ENCODE assay signal across 10 cellular contexts in genomic region chr15:96052572-96053038, GRCh38.
A peak's percentile ranks its signal among the peaks of the same experiment; 100 is the strongest.
DNase-seq lines count a peak whose midpoint lies in the region; ATAC-seq and TF ChIP-seq lines count a peak whose summit lies in the region.
"Had no signal": no experiment of that assay in that cellular context is flagged by ENCODE, and none has a peak within 500 bp of the region (broad histone marks: within the 10 kb centered on the region; RNA-seq: fewer than 3 reads in every experiment).

No MANE protein-coding gene starts in this region.

- H4K20me1 ChIP-seq in neural progenitor cell (ENCODE audit: low read depth) = no peaks in the 10 kb centered on the region

- peaks cover 9% of the 10 kb centered on the region for H3K27me3 Mint-ChIP-seq in neural progenitor cell (ENCODE audit: insufficient read depth, low read depth)
- peaks cover 59% of the 10 kb centered on the region for H3K27me3 Mint-ChIP-seq in stimulated activated naive CD8-positive, alpha-beta T cell treated with anti-CD3 and anti-CD28 coated beads, Interleukin-15, amount 100 ng/mL, for 72 hours

- H3K27me3 ChIP-seq in RWPE2 (ENCODE audit: insufficient read depth, poor library complexity, severe bottlenecking) = no peaks in the 10 kb centered on the region
- peaks cover 0 to 44% (median 0%) of the 10 kb centered on the region in 7 donors for H3K27me3 ChIP-seq in heart right ventricle
- peaks cover 17% of the 10 kb centered on the region for H3K27me3 ChIP-seq in neural progenitor cell
- H3K27me3 ChIP-seq: SJSA1 had no signal

- H3K9me3 Mint-ChIP-seq in neural progenitor cell = peaks cover 6% of the 10 kb centered on the region
- no peaks in the 10 kb centered on the region for H3K9me3 Mint-ChIP-seq in stimulated activated naive CD8-positive, alpha-beta T cell treated with anti-CD3 and anti-CD28 coated beads, Interleukin-15, amount 100 ng/mL, for 72 hours

- peaks cover 35% of the 10 kb centered on the region for H3F3A ChIP-seq in neural progenitor cell (ENCODE audit: low read depth)

- WGBS in heart right ventricle, 2 donors = 62 to 71% methylated on average over 19 of the region's 19 CpGs

- peak overlapping the region; percentile 15; the same call in 1 of the 2 replicates for H3K4me3 ChIP-seq in GM08714 (ENCODE audit: low read length)
- H3K4me3 ChIP-seq in RWPE2 (ENCODE audit: severe bottlenecking) = peak overlapping the region; percentile 15
- H3K4me3 ChIP-seq in heart right ventricle = peak overlapping the region in 8 of 10 donors; percentile 20 to 40 (median 38)
- H3K4me3 ChIP-seq in neural progenitor cell = peak overlapping the region; percentile 39
- H3K4me3 ChIP-seq: SJSA1 had no signal

- H3K4me1 ChIP-seq in RWPE2 (ENCODE audit: insufficient read depth, poor library complexity, severe bottlenecking) = peaks cover 5% of the 10 kb centered on the region
- H3K4me1 ChIP-seq in heart right ventricle = peaks cover 4 to 36% (median 26%) of the 10 kb centered on the region in 9 donors
- peaks cover 39% of the 10 kb centered on the region for H3K4me1 ChIP-seq in neural progenitor cell

- no peaks in the 10 kb centered on the region for H3K79me2 ChIP-seq in neural progenitor cell (ENCODE audit: low read depth)

- H3K27ac ChIP-seq in RWPE2 (ENCODE audit: poor library complexity, severe bottlenecking) (no peak overlapping the region), heart right ventricle (peak overlapping the region; percentile 48 to 84 (median 72)), neural progenitor cell (no peak overlapping the region)
- H3K27ac ChIP-seq: SJSA1 had no signal

- H3K36me3 ChIP-seq in RWPE2 (ENCODE audit: low read depth) (no peaks in the 10 kb centered on the region), heart right ventricle (no peaks in the 10 kb centered on the region), neural progenitor cell (no peaks in the 10 kb centered on the region)
- H3K36me3 ChIP-seq: SJSA1 had no signal

- peak overlapping the region; percentile 81 for H3K4me2 ChIP-seq in neural progenitor cell

- peak overlapping the region; percentile 81 for H3K4me3 Mint-ChIP-seq in neural progenitor cell
- peak overlapping the region in 1 of 2 donors; percentile 21 for H3K4me3 Mint-ChIP-seq in stimulated activated naive CD8-positive, alpha-beta T cell treated with anti-CD3 and anti-CD28 coated beads, Interleukin-15, amount 100 ng/mL, for 72 hours

- intact Hi-C loops in heart right ventricle (cut with DNase I) = loop anchor here in 1 of 10 donors (10.0 kb wide), 1 partner anchor 282 kb away; the partner anchor contains the start of gene NR2F2

- H3K27ac Mint-ChIP-seq in neural progenitor cell = no peak overlapping the region
- H3K27ac Mint-ChIP-seq in stimulated activated naive CD8-positive, alpha-beta T cell treated with anti-CD3 and anti-CD28 coated beads, Interleukin-15, amount 100 ng/mL, for 72 hours = no peak overlapping the region

- peaks cover 43% of the 10 kb centered on the region for H3K4me1 Mint-ChIP-seq in neural progenitor cell
- H3K4me1 Mint-ChIP-seq in stimulated activated naive CD8-positive, alpha-beta T cell treated with anti-CD3 and anti-CD28 coated beads, Interleukin-15, amount 100 ng/mL, for 72 hours = no peaks in the 10 kb centered on the region

- H2AFZ ChIP-seq in neural progenitor cell (replicated peaks) = no peak overlapping the region

- H3K9ac ChIP-seq in neural progenitor cell = no peak overlapping the region

- H3K9me3 ChIP-seq in RWPE2 (ENCODE audit: severe bottlenecking) (no peaks in the 10 kb centered on the region), heart right ventricle (peaks cover 0 to 6% (median 0%) of the 10 kb centered on the region in 11 donors), neural progenitor cell (ENCODE audit: low read depth) (no peaks in the 10 kb centered on the region)
- H3K9me3 ChIP-seq: SJSA1 had no signal

- ATAC-seq in RWPE2 (ENCODE audit: low read depth) (peak; percentile 27; the same call in 2 of the 3 replicates), heart right ventricle (peak in 6 of 8 donors; percentile 55 to 74 (median 67)), HG02870 (IDR thresholded peaks at IDR 0.05; ENCODE audit: unreplicated experiment) (no peak)
- no peak for ATAC-seq in stimulated activated naive CD8-positive, alpha-beta T cell treated with anti-CD3 and anti-CD28 coated beads, Interleukin-15, amount 100 ng/mL, for 72 hours

- TF ChIP-seq CTCF in RWPE2 (IDR thresholded peaks at IDR 0.05; ENCODE audit: poor library complexity, severe bottlenecking) = no peak
- no peak for TF ChIP-seq CTCF in heart right ventricle (IDR thresholded peaks at IDR 0.05)
- no peak for TF ChIP-seq CTCF in neural progenitor cell (IDR thresholded peaks at IDR 0.05)

- DNase-seq in RWPE2 (ENCODE audit: low spot score) = no peak
- no peak for DNase-seq in heart right ventricle
- DNase-seq in neural progenitor cell (ENCODE audit: low spot score) = peak; percentile 79
- no peak for DNase-seq in NCI-H526 (lab: John Stamatoyannopoulos, UW)
- no peak for DNase-seq in stimulated activated naive CD8-positive, alpha-beta T cell treated with anti-CD3 and anti-CD28 coated beads, Interleukin-15, amount 100 ng/mL, for 72 hours
- DNase-seq in NCI-H446 treated with DMSO at 0.1 percent for 48 hours (lab: John Stamatoyannopoulos, UW) = no peak
- DNase-seq: NCI-H1694 treated with DMSO at 0.1 percent for 48 hours had no signal

- no peaks in the 10 kb centered on the region for H3K36me3 Mint-ChIP-seq in neural progenitor cell

Comparison
In these comparisons a context has a peak if more than half of its experiments do, and no peak if none do; other contexts are left out.
1. ATAC-seq: peak in RWPE2 (single experiment) and heart right ventricle (6 of 8); none in HG02870 (single experiment) and stimulated activated naive CD8-positive, alpha-beta T cell treated with anti-CD3 and anti-CD28 coated beads, Interleukin-15, amount 100 ng/mL, for 72 hours (single experiment).
2. H3K27ac ChIP-seq: peak in heart right ventricle (10 of 10); none in RWPE2 (single experiment) and neural progenitor cell (single experiment).
3. Peak in every context shown above with its lines, with median percentiles within 50 percentile points of each other: H3K4me3 ChIP-seq.